In the genomic region with DNA sequence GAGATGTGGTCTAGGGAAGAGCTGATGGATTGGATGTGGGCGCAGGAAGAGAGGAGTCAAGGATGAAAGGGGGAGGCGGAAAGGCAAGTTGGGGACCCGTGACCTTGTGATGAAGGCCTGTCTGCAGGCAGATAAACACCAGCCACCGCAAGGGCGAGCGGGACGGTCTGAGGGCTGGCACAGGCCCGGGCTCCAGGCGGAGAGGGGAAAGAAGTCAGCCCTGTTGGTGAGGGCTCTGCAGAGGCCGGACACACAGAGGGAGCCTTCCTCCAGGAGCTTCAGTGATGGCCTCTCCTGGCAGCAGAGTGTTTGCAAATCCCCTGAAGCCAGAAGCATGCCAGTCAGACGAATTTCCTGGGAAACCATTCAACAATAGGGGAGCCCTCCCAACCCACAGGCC, we compare ENCODE assay signal across 15 cellular contexts.
DNase-seq lines count a peak whose midpoint lies in the region; ATAC-seq, FAIRE-seq and TF ChIP-seq lines count a peak whose summit lies in the region.
"Had no signal": no experiment of that assay in that cellular context is flagged by ENCODE, and none has a peak within 500 bp of the region (broad histone marks: within the 10 kb centered on the region; RNA-seq: fewer than 3 reads in every experiment).

No MANE protein-coding gene starts in this region.

- intact Hi-C loops in Right ventricle myocardium inferior (cut with DNase I) (no loop called here), heart left ventricle (cut with DNase I) (no loop called here), sciatic nerve (cut with DNase I) (no loop called here), spleen (cut with DNase I; ENCODE audit: low total_unique reads) (no loop called here)

- TF ChIP-seq CTCF in heart left ventricle (IDR thresholded peaks at IDR 0.05) (no peak), spleen (IDR thresholded peaks at IDR 0.05 in 8 of 11, conservative IDR thresholded peaks at IDR 0.05 in 3 of 11) (no peak)

- WGBS in heart left ventricle, 4 donors = 95 to 96% (median 96%) methylated on average over 10 to 11 of the region's 11 CpGs
- WGBS in spleen, 5 donors = 71 to 87% (median 82%) methylated on average over 11 of the region's 11 CpGs

- H3K27me3 ChIP-seq in heart left ventricle (no peaks in the 10 kb centered on the region), spleen (replicated peaks in 1 of 7) (no peaks in the 10 kb centered on the region)
- H3K27me3 ChIP-seq: BLaER1 had no signal

- H3K4me3 ChIP-seq in heart left ventricle (no peak overlapping the region), spleen (no peak overlapping the region)
- H3K4me3 ChIP-seq: BLaER1 had no signal

- TF ChIP-seq POLR2A in heart left ventricle (IDR thresholded peaks at IDR 0.05) (no peak), GM12891 (IDR thresholded peaks at IDR 0.05; ENCODE audit: low read depth, low read length) (no peak), spleen (IDR thresholded peaks at IDR 0.05) (no peak)

- ATAC-seq in Right ventricle myocardium inferior = peak; percentile 5
- ATAC-seq in heart left ventricle = no peak
- ATAC-seq in left lobe of liver = peak; percentile 8
- ATAC-seq in sciatic nerve = peak; percentile 19

- H3K36me3 ChIP-seq in heart left ventricle (no peaks in the 10 kb centered on the region), spleen (no peaks in the 10 kb centered on the region)
- H3K36me3 ChIP-seq: BLaER1 had no signal

- FAIRE-seq in GM12891 (lab: Jason Lieb, UNC) = no peak

- DNase-seq in Right ventricle myocardium inferior (ENCODE audit: missing footprints) (no peak), heart left ventricle (no peak), left lobe of liver (ENCODE audit: low spot score) (no peak), sciatic nerve (ENCODE audit: low spot score) (no peak), GM12891 (ENCODE audit: insufficient read length, low spot score) (no peak), spleen (no peak), HT-29 (ENCODE audit: low spot score) (no peak), SW480 (ENCODE audit: low spot score) (no peak)
- DNase-seq: 8988T; AML-193; CD4-positive, CD25-positive, alpha-beta regulatory T cell; DMS53; GF-D8; H7 had no signal

- no peaks in the 10 kb centered on the region for H3K9me3 ChIP-seq in heart left ventricle
- peaks cover 0 to 3% (median 0%) of the 10 kb centered on the region in 8 donors for H3K9me3 ChIP-seq in spleen

- H3K4me1 ChIP-seq in heart left ventricle (peaks cover 0 to 12% (median 1%) of the 10 kb centered on the region in 12 donors), spleen (peaks cover 0 to 26% (median 8%) of the 10 kb centered on the region in 6 donors)

- H3K27ac ChIP-seq in heart left ventricle (no peak overlapping the region), spleen (no peak overlapping the region)
- H3K27ac ChIP-seq: BLaER1 had no signal

TF ChIP-seq in GM12891, 5 proteins besides CTCF, POLR2A, EP300 and RAD21:
- TF ChIP-seq TAF1 (IDR thresholded peaks at IDR 0.05; ENCODE audit: low read depth, low read length) = no peak
- no peak for TF ChIP-seq SPI1 (IDR thresholded peaks at IDR 0.05; ENCODE audit: low read depth, low read length)
- no peak for TF ChIP-seq POU2F2 (IDR thresholded peaks at IDR 0.05; ENCODE audit: low read depth, low read length)
- no peak for TF ChIP-seq PAX5 (IDR thresholded peaks at IDR 0.05; ENCODE audit: insufficient read depth, low read length, severe bottlenecking)
- TF ChIP-seq POLR2AphosphoS5 (IDR thresholded peaks at IDR 0.05; ENCODE audit: low read depth, low read length) = no peak

Comparison
In these comparisons a context has a peak if more than half of its experiments do, and no peak if none do; other contexts are left out.
1. ATAC-seq: peak in Right ventricle myocardium inferior (single experiment), left lobe of liver (single experiment) and sciatic nerve (single experiment); none in heart left ventricle (0 of 4).